ENCODE assay signal across 13 cellular contexts in the genomic region with DNA sequence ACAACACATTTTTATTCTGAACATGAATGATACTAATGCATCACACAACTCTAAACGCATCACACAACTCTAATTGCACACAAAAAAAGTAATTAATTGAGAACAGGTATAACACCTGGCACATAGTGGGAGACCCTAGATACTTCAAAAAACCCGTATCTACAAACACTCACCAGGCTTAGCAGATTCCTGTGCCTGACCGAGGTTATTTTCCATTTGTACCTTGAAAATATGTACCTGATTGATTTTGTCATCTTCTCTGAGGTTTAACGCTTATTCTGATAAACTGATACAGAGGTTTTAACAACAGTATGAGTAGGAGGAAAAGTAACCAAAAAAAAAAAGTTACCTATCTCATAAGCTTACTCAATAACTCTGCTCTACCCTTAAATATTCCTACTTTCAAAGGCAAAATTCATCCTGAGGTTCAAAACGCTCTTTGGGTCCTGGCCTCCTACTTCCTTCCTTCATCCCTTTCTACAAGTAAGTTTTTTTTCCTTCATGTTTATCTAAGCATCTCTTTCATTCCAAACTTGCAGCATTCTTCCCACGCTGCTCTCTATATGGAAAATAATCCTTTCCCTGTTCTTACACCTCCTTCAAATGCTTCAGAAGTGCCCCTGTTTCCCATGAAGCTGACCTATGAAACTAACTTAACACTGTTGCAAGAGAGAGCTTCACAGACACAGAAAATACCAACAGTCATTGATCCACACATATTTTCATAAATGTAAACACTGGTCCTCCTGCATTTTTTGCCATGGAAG.
DNase-seq lines count a peak whose midpoint lies in the region; ATAC-seq, FAIRE-seq and TF ChIP-seq lines count a peak whose summit lies in the region.
"Had no signal": no experiment of that assay in that cellular context is flagged by ENCODE, and none has a peak within 500 bp of the region (broad histone marks: within the 10 kb centered on the region; RNA-seq: fewer than 3 reads in every experiment).

No MANE protein-coding gene starts in this region.

- no peak overlapping the region for H3K27ac ChIP-seq in keratinocyte (ENCODE audit: control insufficient read depth, insufficient read depth, low read length)
- peak overlapping the region; percentile 17 for H3K27ac ChIP-seq in upper lobe of right lung

- peaks cover 44% of the 10 kb centered on the region for H4K20me1 ChIP-seq in keratinocyte (ENCODE audit: control insufficient read depth, extremely low read depth, insufficient read depth, low read length)

- peaks cover 6 to 32% of the 10 kb centered on the region in 2 experiments for H3K36me3 ChIP-seq in keratinocyte (ENCODE audit: control insufficient read depth in 2 of 2, extremely low read depth in 1 of 2, insufficient read depth in 2 of 2, low read length in 2 of 2)
- peaks cover 16% of the 10 kb centered on the region for H3K36me3 ChIP-seq in upper lobe of right lung

- dilution Hi-C loops in keratinocyte (cut with MboI; ENCODE audit: extremely low pct_ligation_motif_present, low sequenced_read_pairs), result loop anchor here (25.0 kb wide), 1 partner anchor 98 kb away; no protein-coding TSS in a partner anchor

- no peak overlapping the region for H2AFZ ChIP-seq in keratinocyte (ENCODE audit: control insufficient read depth, low read length)

- H3K9me3 Mint-ChIP-seq in activated naive CD4-positive, alpha-beta T cell treated with anti-CD3 and anti-CD28 coated beads, Interleukin-2, amount 50 U/mL, for 24 hours, result no peaks in the 10 kb centered on the region
- H3K9me3 Mint-ChIP-seq in activated CD4-positive, alpha-beta memory T cell treated with anti-CD3 and anti-CD28 coated beads, Interleukin-2, amount 10 ng/mL, durations not matched to agents 7 days and 5 days, result no peaks in the 10 kb centered on the region
- H3K9me3 Mint-ChIP-seq: nephron progenitor cell had no signal

- H3K4me1 ChIP-seq in keratinocyte (ENCODE audit: control insufficient read depth, extremely low read depth, insufficient read depth, low read length), result peaks cover 65% of the 10 kb centered on the region
- peaks cover 71% of the 10 kb centered on the region for H3K4me1 ChIP-seq in upper lobe of right lung

- DNase-seq in activated naive CD4-positive, alpha-beta T cell treated with Interleukin-2 at 50 U/mL for 16 hours, result no peak
- no peak for DNase-seq in activated CD4-positive, alpha-beta memory T cell treated with anti-CD3 and anti-CD28 coated beads, Interleukin-2, amount 10 ng/mL, durations not matched to agents 7 days and 5 days
- DNase-seq in keratinocyte (ENCODE audit: low read depth, low spot score), result no peak
- DNase-seq in upper lobe of right lung, result no peak
- DNase-seq in stimulated activated naive CD4-positive, alpha-beta T cell (lab: John Stamatoyannopoulos, UW), result no peak
- no peak for DNase-seq in NCI-H146 treated with DMSO at 0.1 percent for 48 hours (lab: John Stamatoyannopoulos, UW; ENCODE audit: unreplicated experiment)
- DNase-seq: activated gamma-delta T cell treated with Interleukin-2 at 50 U/mL for 16 hours, foreskin fibroblast, GF-D8, kidney, nephron progenitor cell had no signal

- peak overlapping the region; percentile 98 for H3K27ac Mint-ChIP-seq in activated naive CD4-positive, alpha-beta T cell treated with anti-CD3 and anti-CD28 coated beads, Interleukin-2, amount 50 U/mL, for 24 hours
- peak overlapping the region; percentile 88 for H3K27ac Mint-ChIP-seq in activated CD4-positive, alpha-beta memory T cell treated with anti-CD3 and anti-CD28 coated beads, Interleukin-2, amount 10 ng/mL, durations not matched to agents 7 days and 5 days
- H3K27ac Mint-ChIP-seq: nephron progenitor cell had no signal

- H3K9me3 ChIP-seq in keratinocyte (ENCODE audit: control insufficient read depth, low read depth, low read length) (no peaks in the 10 kb centered on the region), upper lobe of right lung (no peaks in the 10 kb centered on the region)

- intact Hi-C loops in upper lobe of right lung (cut with DNase I), result no loop called here

- H3K4me3 Mint-ChIP-seq in activated naive CD4-positive, alpha-beta T cell treated with anti-CD3 and anti-CD28 coated beads, Interleukin-2, amount 50 U/mL, for 24 hours, result peak overlapping the region; percentile 97
- peak overlapping the region; percentile 97 for H3K4me3 Mint-ChIP-seq in activated CD4-positive, alpha-beta memory T cell treated with anti-CD3 and anti-CD28 coated beads, Interleukin-2, amount 10 ng/mL, durations not matched to agents 7 days and 5 days
- H3K4me3 Mint-ChIP-seq: nephron progenitor cell had no signal

- POLR2A ChIA-PET in activated CD4-positive, alpha-beta memory T cell treated with anti-CD3 and anti-CD28 coated beads, Interleukin-2, amount 10 ng/mL, durations not matched to agents 7 days and 5 days (lab: Charles Lee), result interaction anchor here (0.7 to 31.4 kb wide), 11 partner anchors 3 to 222 kb away, joined by 3 to 1025 read pairs (median 302); no protein-coding TSS in a partner anchor

- peaks cover 93% of the 10 kb centered on the region for H3K4me1 Mint-ChIP-seq in activated naive CD4-positive, alpha-beta T cell treated with anti-CD3 and anti-CD28 coated beads, Interleukin-2, amount 50 U/mL, for 24 hours
- peaks cover 82% of the 10 kb centered on the region for H3K4me1 Mint-ChIP-seq in activated CD4-positive, alpha-beta memory T cell treated with anti-CD3 and anti-CD28 coated beads, Interleukin-2, amount 10 ng/mL, durations not matched to agents 7 days and 5 days

- no peak for ATAC-seq in upper lobe of right lung
- no peak for ATAC-seq in HG02981 (IDR thresholded peaks at IDR 0.05; ENCODE audit: unreplicated experiment)

- H3K27me3 ChIP-seq in keratinocyte (ENCODE audit: control insufficient read depth, extremely low read depth, insufficient read depth, low read length) (no peaks in the 10 kb centered on the region), upper lobe of right lung (no peaks in the 10 kb centered on the region)

- peaks cover 100% of the 10 kb centered on the region for H3K79me2 ChIP-seq in keratinocyte (ENCODE audit: control insufficient read depth, insufficient read depth, low read length)

- CTCF ChIA-PET in activated CD4-positive, alpha-beta memory T cell treated with anti-CD3 and anti-CD28 coated beads, Interleukin-2, amount 10 ng/mL, durations not matched to agents 7 days and 5 days (lab: Charles Lee), result interaction anchor here (0.7 to 8.4 kb wide), 9 partner anchors 11 to 317 kb away, joined by 3 to 110 read pairs (median 4); no protein-coding TSS in a partner anchor

- TF ChIP-seq CTCF in keratinocyte (optimal IDR thresholded peaks at IDR 0.05 in 1 of 3, IDR thresholded peaks at IDR 0.05 in 1 of 3, conservative IDR thresholded peaks at IDR 0.05 in 1 of 3; ENCODE audit: extremely low read depth in 1 of 3, insufficient read depth in 2 of 3, low read length in 3 of 3) (no peak), upper lobe of right lung (IDR thresholded peaks at IDR 0.05) (no peak)

- no peaks in the 10 kb centered on the region for H3K27me3 Mint-ChIP-seq in activated naive CD4-positive, alpha-beta T cell treated with anti-CD3 and anti-CD28 coated beads, Interleukin-2, amount 50 U/mL, for 24 hours
- H3K27me3 Mint-ChIP-seq in activated CD4-positive, alpha-beta memory T cell treated with anti-CD3 and anti-CD28 coated beads, Interleukin-2, amount 10 ng/mL, durations not matched to agents 7 days and 5 days, result no peaks in the 10 kb centered on the region

- peaks cover 36% of the 10 kb centered on the region for H3K36me3 Mint-ChIP-seq in activated naive CD4-positive, alpha-beta T cell treated with anti-CD3 and anti-CD28 coated beads, Interleukin-2, amount 50 U/mL, for 24 hours
- H3K36me3 Mint-ChIP-seq in activated CD4-positive, alpha-beta memory T cell treated with anti-CD3 and anti-CD28 coated beads, Interleukin-2, amount 10 ng/mL, durations not matched to agents 7 days and 5 days (ENCODE audit: low read depth), result peaks cover 98% of the 10 kb centered on the region

- FAIRE-seq in keratinocyte (lab: Jason Lieb, UNC), result no peak
- FAIRE-seq: kidney had no signal

- no peak overlapping the region for H3K9ac ChIP-seq in keratinocyte (ENCODE audit: control insufficient read depth, extremely low read depth, insufficient read depth, low read length)

- H3K9me1 ChIP-seq in keratinocyte (ENCODE audit: control insufficient read depth, extremely low read depth, insufficient read depth, low read length), result peaks cover 12% of the 10 kb centered on the region

- peak overlapping the region; percentile 8 for H3K4me2 ChIP-seq in keratinocyte (ENCODE audit: control insufficient read depth, extremely low read depth, insufficient read depth, low read depth, low read length)

- no peak overlapping the region for H3K4me3 ChIP-seq in keratinocyte (ENCODE audit: control insufficient read depth in 2 of 3, extremely low read depth in 1 of 3, insufficient read depth in 2 of 3, low read depth in 1 of 3, low read length in 3 of 3)
- H3K4me3 ChIP-seq in upper lobe of right lung, result peak overlapping the region; percentile 18
